Comparison of ENCODE assay signal across 2 cellular contexts in the genomic region with DNA sequence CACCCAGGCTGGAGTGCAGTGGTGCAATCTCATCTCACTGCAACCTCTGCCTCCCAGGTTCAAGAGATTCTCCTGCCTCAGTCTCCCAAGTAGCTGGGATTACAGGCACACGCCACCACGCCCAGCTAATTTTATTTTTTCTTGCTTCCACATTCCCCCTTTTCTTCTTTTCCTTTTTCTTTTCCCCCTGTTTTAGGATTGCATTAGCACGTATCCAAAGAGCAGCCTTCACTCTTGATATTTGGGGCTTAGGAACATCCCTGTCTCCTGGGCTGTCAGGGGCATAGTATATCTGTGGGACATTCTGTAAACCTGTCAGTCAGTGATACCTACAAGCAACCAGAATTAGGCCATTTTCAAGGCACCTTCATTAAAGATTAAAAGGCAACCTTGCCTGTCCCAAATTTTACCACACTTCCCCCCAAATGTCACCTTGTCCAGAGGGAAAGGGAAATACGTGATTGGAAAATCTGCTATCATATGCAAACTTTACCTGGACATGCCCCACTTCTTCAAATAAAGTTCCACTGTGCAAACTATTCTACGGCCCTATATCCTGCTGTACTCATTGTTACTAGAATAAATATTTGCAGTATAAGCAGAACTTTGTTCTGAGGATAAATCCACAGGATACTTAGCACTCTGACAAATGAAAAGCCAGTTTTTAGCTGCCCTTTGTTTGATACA.
TF ChIP-seq lines count a peak whose summit lies in the region.

No MANE protein-coding gene starts in this region.

TF ChIP-seq in IMR-90, 13 proteins besides CTCF, POLR2A, EP300 and RAD21 (continued from another document):
- TF ChIP-seq, protein P1, sequence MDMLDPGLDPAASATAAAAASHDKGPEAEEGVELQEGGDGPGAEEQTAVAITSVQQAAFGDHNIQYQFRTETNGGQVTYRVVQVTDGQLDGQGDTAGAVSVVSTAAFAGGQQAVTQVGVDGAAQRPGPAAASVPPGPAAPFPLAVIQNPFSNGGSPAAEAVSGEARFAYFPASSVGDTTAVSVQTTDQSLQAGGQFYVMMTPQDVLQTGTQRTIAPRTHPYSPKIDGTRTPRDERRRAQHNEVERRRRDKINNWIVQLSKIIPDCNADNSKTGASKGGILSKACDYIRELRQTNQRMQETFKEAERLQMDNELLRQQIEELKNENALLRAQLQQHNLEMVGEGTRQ (IDR thresholded peaks at IDR 0.05; ENCODE audit: low read depth, low read length): no peak
- TF ChIP-seq BHLHE40 (IDR thresholded peaks at IDR 0.05; ENCODE audit: low read depth, low read length) (no peak), CEBPB (IDR thresholded peaks at IDR 0.05; ENCODE audit: low read depth, low read length) (no peak), MXI1 (IDR thresholded peaks at IDR 0.05; ENCODE audit: borderline replicate concordance, low read depth, low read length) (no peak), SMC3 (IDR thresholded peaks at IDR 0.05; ENCODE audit: low read depth, low read length) (no peak), CHD1 (IDR thresholded peaks at IDR 0.05; ENCODE audit: low read depth, low read length) (no peak), MAFK (IDR thresholded peaks at IDR 0.05; ENCODE audit: low read depth, low read length) (no peak), RFX5 (IDR thresholded peaks at IDR 0.05; ENCODE audit: low read depth, low read length) (no peak), FOS (IDR thresholded peaks at IDR 0.05; ENCODE audit: low read depth, low read length) (no peak), MAZ (IDR thresholded peaks at IDR 0.05; ENCODE audit: borderline replicate concordance, low read depth, low read length) (no peak), RCOR1 (IDR thresholded peaks at IDR 0.05; ENCODE audit: insufficient replicate concordance, low read length) (no peak)
- TF ChIP-seq, protein P2, sequence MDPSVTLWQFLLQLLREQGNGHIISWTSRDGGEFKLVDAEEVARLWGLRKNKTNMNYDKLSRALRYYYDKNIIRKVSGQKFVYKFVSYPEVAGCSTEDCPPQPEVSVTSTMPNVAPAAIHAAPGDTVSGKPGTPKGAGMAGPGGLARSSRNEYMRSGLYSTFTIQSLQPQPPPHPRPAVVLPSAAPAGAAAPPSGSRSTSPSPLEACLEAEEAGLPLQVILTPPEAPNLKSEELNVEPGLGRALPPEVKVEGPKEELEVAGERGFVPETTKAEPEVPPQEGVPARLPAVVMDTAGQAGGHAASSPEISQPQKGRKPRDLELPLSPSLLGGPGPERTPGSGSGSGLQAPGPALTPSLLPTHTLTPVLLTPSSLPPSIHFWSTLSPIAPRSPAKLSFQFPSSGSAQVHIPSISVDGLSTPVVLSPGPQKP (IDR thresholded peaks at IDR 0.05; ENCODE audit: borderline replicate concordance, low read depth, low read length): no peak
TF ChIP-seq in IMR-90: peak in this region for 0.

TF ChIP-seq in liver, 16 proteins besides CTCF, POLR2A, EP300 and RAD21 (continued from another document):
- TF ChIP-seq EGR1 (IDR thresholded peaks at IDR 0.05; ENCODE audit: low read depth in 2 of 2) (peak in 1 of 2 donors; percentile 88), YY1 (IDR thresholded peaks at IDR 0.05) (no peak), GABPA (IDR thresholded peaks at IDR 0.05 in 1 of 2, conservative IDR thresholded peaks at IDR 0.05 in 1 of 2) (peak in 1 of 2 donors; percentile 63), JUND (IDR thresholded peaks at IDR 0.05) (peak; percentile 64 to 70), FOXA2 (IDR thresholded peaks at IDR 0.05) (peak; percentile 86), NR2F2 (IDR thresholded peaks at IDR 0.05) (no peak), FOXA1 (IDR thresholded peaks at IDR 0.05) (peak; percentile 29), SP1 (IDR thresholded peaks at IDR 0.05) (peak; percentile 76)
- TF ChIP-seq, protein P3, sequence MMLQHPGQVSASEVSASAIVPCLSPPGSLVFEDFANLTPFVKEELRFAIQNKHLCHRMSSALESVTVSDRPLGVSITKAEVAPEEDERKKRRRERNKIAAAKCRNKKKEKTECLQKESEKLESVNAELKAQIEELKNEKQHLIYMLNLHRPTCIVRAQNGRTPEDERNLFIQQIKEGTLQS (IDR thresholded peaks at IDR 0.05): no peak
- TF ChIP-seq, protein P4, sequence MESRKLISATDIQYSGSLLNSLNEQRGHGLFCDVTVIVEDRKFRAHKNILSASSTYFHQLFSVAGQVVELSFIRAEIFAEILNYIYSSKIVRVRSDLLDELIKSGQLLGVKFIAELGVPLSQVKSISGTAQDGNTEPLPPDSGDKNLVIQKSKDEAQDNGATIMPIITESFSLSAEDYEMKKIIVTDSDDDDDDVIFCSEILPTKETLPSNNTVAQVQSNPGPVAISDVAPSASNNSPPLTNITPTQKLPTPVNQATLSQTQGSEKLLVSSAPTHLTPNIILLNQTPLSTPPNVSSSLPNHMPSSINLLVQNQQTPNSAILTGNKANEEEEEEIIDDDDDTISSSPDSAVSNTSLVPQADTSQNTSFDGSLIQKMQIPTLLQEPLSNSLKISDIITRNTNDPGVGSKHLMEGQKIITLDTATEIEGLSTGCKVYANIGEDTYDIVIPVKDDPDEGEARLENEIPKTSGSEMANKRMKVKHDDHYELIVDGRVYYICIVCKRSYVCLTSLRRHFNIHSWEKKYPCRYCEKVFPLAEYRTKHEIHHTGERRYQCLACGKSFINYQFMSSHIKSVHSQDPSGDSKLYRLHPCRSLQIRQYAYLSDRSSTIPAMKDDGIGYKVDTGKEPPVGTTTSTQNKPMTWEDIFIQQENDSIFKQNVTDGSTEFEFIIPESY (IDR thresholded peaks at IDR 0.05): peak; percentile 67
- TF ChIP-seq, protein P5, sequence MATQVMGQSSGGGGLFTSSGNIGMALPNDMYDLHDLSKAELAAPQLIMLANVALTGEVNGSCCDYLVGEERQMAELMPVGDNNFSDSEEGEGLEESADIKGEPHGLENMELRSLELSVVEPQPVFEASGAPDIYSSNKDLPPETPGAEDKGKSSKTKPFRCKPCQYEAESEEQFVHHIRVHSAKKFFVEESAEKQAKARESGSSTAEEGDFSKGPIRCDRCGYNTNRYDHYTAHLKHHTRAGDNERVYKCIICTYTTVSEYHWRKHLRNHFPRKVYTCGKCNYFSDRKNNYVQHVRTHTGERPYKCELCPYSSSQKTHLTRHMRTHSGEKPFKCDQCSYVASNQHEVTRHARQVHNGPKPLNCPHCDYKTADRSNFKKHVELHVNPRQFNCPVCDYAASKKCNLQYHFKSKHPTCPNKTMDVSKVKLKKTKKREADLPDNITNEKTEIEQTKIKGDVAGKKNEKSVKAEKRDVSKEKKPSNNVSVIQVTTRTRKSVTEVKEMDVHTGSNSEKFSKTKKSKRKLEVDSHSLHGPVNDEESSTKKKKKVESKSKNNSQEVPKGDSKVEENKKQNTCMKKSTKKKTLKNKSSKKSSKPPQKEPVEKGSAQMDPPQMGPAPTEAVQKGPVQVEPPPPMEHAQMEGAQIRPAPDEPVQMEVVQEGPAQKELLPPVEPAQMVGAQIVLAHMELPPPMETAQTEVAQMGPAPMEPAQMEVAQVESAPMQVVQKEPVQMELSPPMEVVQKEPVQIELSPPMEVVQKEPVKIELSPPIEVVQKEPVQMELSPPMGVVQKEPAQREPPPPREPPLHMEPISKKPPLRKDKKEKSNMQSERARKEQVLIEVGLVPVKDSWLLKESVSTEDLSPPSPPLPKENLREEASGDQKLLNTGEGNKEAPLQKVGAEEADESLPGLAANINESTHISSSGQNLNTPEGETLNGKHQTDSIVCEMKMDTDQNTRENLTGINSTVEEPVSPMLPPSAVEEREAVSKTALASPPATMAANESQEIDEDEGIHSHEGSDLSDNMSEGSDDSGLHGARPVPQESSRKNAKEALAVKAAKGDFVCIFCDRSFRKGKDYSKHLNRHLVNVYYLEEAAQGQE (IDR thresholded peaks at IDR 0.05): no peak
